ENCODE assay signal across 15 cellular contexts in genomic region chr12:114168061-114168460, GRCh38.
"Had no signal": no experiment of that assay in that cellular context is flagged by ENCODE, and none has a peak within 500 bp of the region (broad histone marks: within the 10 kb centered on the region; RNA-seq: fewer than 3 reads in every experiment).

No MANE protein-coding gene starts in this region.

- H3K4me3 Mint-ChIP-seq: activated CD4-positive, alpha-beta T cell treated with anti-CD3 and anti-CD28 coated beads for 36 hours; activated naive CD4-positive, alpha-beta T cell treated with anti-CD3 and anti-CD28 coated beads for 36 hours; activated T-helper 1 cell treated with anti-CD3 and anti-CD28 coated beads, Interleukin-12 subunit alpha, Interleukin-12 subunit beta, Interleukin-2, Interleukin-4 antibody, amounts not matched to agents 30 ng/mL and 10 ng/mL and 1 ng/mL, durations not matched to agents 14 hours and 24 hours and 36 hours; naive thymus-derived CD8-positive, alpha-beta T cell had no signal

- DNase-seq: activated CD4-positive, alpha-beta T cell treated with anti-CD3 and anti-CD28 coated beads for 36 hours; activated naive CD4-positive, alpha-beta T cell treated with anti-CD3 and anti-CD28 coated beads for 36 hours; central memory CD4-positive, alpha-beta T cell; effector CD8-positive, alpha-beta T cell; glutamatergic neuron; left colon; mucosa of descending colon; naive thymus-derived CD8-positive, alpha-beta T cell; WERI-Rb-1 had no signal

- H3K36me3 Mint-ChIP-seq: naive thymus-derived CD8-positive, alpha-beta T cell had no signal

- H3K4me1 Mint-ChIP-seq: activated CD4-positive, alpha-beta T cell treated with anti-CD3 and anti-CD28 coated beads for 36 hours; naive thymus-derived CD8-positive, alpha-beta T cell had no signal

- H3K9me3 Mint-ChIP-seq: activated naive CD4-positive, alpha-beta T cell treated with anti-CD3 and anti-CD28 coated beads for 36 hours; activated T-helper 1 cell treated with anti-CD3 and anti-CD28 coated beads, Interleukin-12 subunit alpha, Interleukin-12 subunit beta, Interleukin-2, Interleukin-4 antibody, amounts not matched to agents 30 ng/mL and 10 ng/mL and 1 ng/mL, durations not matched to agents 14 hours and 24 hours and 36 hours had no signal

- H3K4me3 ChIP-seq: coronary artery, mucosa of descending colon, right atrium auricular region, smooth muscle cell, tibial nerve, vagina had no signal

- H3K27ac Mint-ChIP-seq: activated CD4-positive, alpha-beta T cell treated with anti-CD3 and anti-CD28 coated beads for 36 hours; activated naive CD4-positive, alpha-beta T cell treated with anti-CD3 and anti-CD28 coated beads for 36 hours; activated T-helper 1 cell treated with anti-CD3 and anti-CD28 coated beads, Interleukin-12 subunit alpha, Interleukin-12 subunit beta, Interleukin-2, Interleukin-4 antibody, amounts not matched to agents 30 ng/mL and 10 ng/mL and 1 ng/mL, durations not matched to agents 14 hours and 24 hours and 36 hours; naive thymus-derived CD8-positive, alpha-beta T cell had no signal

- ATAC-seq: activated CD4-positive, alpha-beta T cell treated with anti-CD3 and anti-CD28 coated beads for 36 hours; left colon; mucosa of descending colon; naive thymus-derived CD8-positive, alpha-beta T cell had no signal
